Comparison of ENCODE assay signal across 8 cellular contexts in the genomic region with DNA sequence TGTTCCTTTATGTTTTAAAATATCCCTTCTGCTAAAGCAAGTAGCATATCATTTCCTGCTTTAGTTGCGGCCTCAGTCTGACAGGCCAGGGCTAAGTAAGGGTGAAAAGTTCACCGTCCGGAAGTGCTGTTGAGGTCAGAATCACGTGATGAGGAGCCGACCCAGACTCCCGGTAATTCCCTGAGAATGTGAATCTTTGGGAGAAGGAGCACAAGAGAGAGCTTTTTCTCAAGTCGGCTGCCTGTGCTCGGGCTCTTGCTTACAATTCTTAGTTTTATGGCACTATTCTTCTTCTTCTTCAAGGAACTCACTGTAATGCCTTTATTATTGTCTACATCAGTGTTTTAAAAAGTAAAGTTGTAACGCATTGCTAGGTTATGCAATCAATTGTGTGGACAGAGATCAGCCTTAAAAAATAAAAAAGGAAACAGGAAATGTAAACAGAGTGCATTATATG.
DNase-seq lines count a peak whose midpoint lies in the region; ATAC-seq, FAIRE-seq and TF ChIP-seq lines count a peak whose summit lies in the region.

No MANE protein-coding gene starts in this region.

- H3K27me3 Mint-ChIP-seq in activated naive CD4-positive, alpha-beta T cell treated with anti-CD3 and anti-CD28 coated beads for 36 hours (ENCODE audit: low read depth): peaks cover 4% of the 10 kb centered on the region

- H3K9me3 ChIP-seq in mucosa of descending colon: no peaks in the 10 kb centered on the region
- H3K9me3 ChIP-seq in uterus: no peaks in the 10 kb centered on the region

- H3K36me3 Mint-ChIP-seq in activated naive CD4-positive, alpha-beta T cell treated with anti-CD3 and anti-CD28 coated beads for 36 hours (ENCODE audit: low read depth): no peaks in the 10 kb centered on the region

- ATAC-seq in HG02981 (IDR thresholded peaks at IDR 0.05; ENCODE audit: unreplicated experiment): peak; percentile 94
- peak; percentile 99 for ATAC-seq in mucosa of descending colon

- DNase-seq in activated naive CD4-positive, alpha-beta T cell treated with anti-CD3 and anti-CD28 coated beads for 36 hours: peak; percentile 40
- no peak for DNase-seq in activated naive CD4-positive, alpha-beta T cell treated with Interleukin-2 at 50 U/mL for 16 hours
- DNase-seq in RKO (ENCODE audit: low spot score) (peak; percentile 24), mucosa of descending colon (peak; percentile 53 to 81 (median 60)), uterus (peak; percentile 80 to 88), OCI-M2 (lab: John Stamatoyannopoulos, UW; ENCODE audit: unreplicated experiment) (no peak)

- H3K4me1 Mint-ChIP-seq in activated naive CD4-positive, alpha-beta T cell treated with anti-CD3 and anti-CD28 coated beads for 36 hours (ENCODE audit: low read depth): peaks cover 17% of the 10 kb centered on the region

- peak in 1 of 2 donors; percentile 6 for TF ChIP-seq POLR2A in uterus (IDR thresholded peaks at IDR 0.05)

- H3K27ac ChIP-seq in uterus: peak overlapping the region; percentile 76 to 91

- intact Hi-C loops in activated naive CD4-positive, alpha-beta T cell treated with anti-CD3 and anti-CD28 coated beads for 36 hours (cut with micrococcal nuclease): no loop called here
- intact Hi-C loops in mucosa of descending colon (cut with DNase I, micrococcal nuclease) (no loop called here), uterus (cut with DNase I; ENCODE audit: low total_unique reads) (no loop called here)

- CTCF ChIA-PET in activated naive CD4-positive, alpha-beta T cell treated with anti-CD3 and anti-CD28 coated beads for 36 hours (lab: Charles Lee): no interaction called here

- peak overlapping the region; percentile 34 for H3K4me3 Mint-ChIP-seq in activated naive CD4-positive, alpha-beta T cell treated with anti-CD3 and anti-CD28 coated beads for 36 hours

- H3K4me1 ChIP-seq in mucosa of descending colon (ENCODE audit: low read depth): peaks cover 15% of the 10 kb centered on the region
- peaks cover 0 to 8% of the 10 kb centered on the region in 2 donors for H3K4me1 ChIP-seq in uterus

- no peaks in the 10 kb centered on the region for H3K9me3 Mint-ChIP-seq in activated naive CD4-positive, alpha-beta T cell treated with anti-CD3 and anti-CD28 coated beads for 36 hours

- peak; percentile 95 for FAIRE-seq in endometrium (lab: Jason Lieb, UNC)

- H3K4me3 ChIP-seq in mucosa of descending colon (no peak overlapping the region), uterus (no peak overlapping the region)

- no peak overlapping the region for H3K27ac Mint-ChIP-seq in activated naive CD4-positive, alpha-beta T cell treated with anti-CD3 and anti-CD28 coated beads for 36 hours

- no peaks in the 10 kb centered on the region for H3K27me3 ChIP-seq in uterus

- peaks cover 3% of the 10 kb centered on the region for H3K36me3 ChIP-seq in mucosa of descending colon (ENCODE audit: low read depth)
- H3K36me3 ChIP-seq in uterus: no peaks in the 10 kb centered on the region

- TF ChIP-seq CTCF in mucosa of descending colon (IDR thresholded peaks at IDR 0.05): no peak
- TF ChIP-seq CTCF in uterus (IDR thresholded peaks at IDR 0.05): no peak

Comparison
In these comparisons a context has a peak if more than half of its experiments do, and no peak if none do; other contexts are left out.
1. DNase-seq: peak in activated naive CD4-positive, alpha-beta T cell treated with anti-CD3 and anti-CD28 coated beads for 36 hours (single experiment), RKO (single experiment), mucosa of descending colon (3 of 3) and uterus (2 of 2); none in activated naive CD4-positive, alpha-beta T cell treated with Interleukin-2 at 50 U/mL for 16 hours (single experiment) and OCI-M2 (single experiment).